ENCODE assay signal across 9 cellular contexts in genomic region chr1:205811660-205812059, GRCh38. TPM values are rescaled to one million over a fixed set of nuclear protein-coding genes. Genes with fewer than 3 reads are reported as not detected.
A peak's percentile ranks its signal among the peaks of the same experiment; 100 is the strongest.
DNase-seq lines count a peak whose midpoint lies in the region; ATAC-seq, FAIRE-seq and TF ChIP-seq lines count a peak whose summit lies in the region.
"Had no signal": no experiment of that assay in that cellular context is flagged by ENCODE, and none has a peak within 500 bp of the region (broad histone marks: within the 10 kb centered on the region; RNA-seq: fewer than 3 reads in every experiment).

No MANE protein-coding gene starts in this region.

- intact Hi-C loops in activated CD4-positive, alpha-beta T cell treated with anti-CD3 and anti-CD28 coated beads for 36 hours (cut with DNase I, micrococcal nuclease): loop anchor here (2.0 to 5.0 kb wide), 3 partner anchors 37 to 524 kb away; partner anchors contain the start of gene RAB29 (in 1 of the 2)
- intact Hi-C loops in ascending aorta (cut with DNase I) (loop anchor here (2.0 to 5.0 kb wide), 5 partner anchors 39 to 296 kb away; partner anchors contain the start of gene PM20D1), testis (cut with DNase I; ENCODE audit: low total_unique reads) (no loop called here)

- TF ChIP-seq CTCF in ascending aorta (IDR thresholded peaks at IDR 0.05) (no peak), testis (IDR thresholded peaks at IDR 0.05) (no peak)

- H3K27ac Mint-ChIP-seq in activated CD4-positive, alpha-beta T cell treated with anti-CD3 and anti-CD28 coated beads for 36 hours: peak overlapping the region; percentile 84

- H3K4me1 ChIP-seq in ascending aorta (peaks cover 5 to 37% of the 10 kb centered on the region in 2 donors), testis (peaks cover 18% of the 10 kb centered on the region)

- H3K9me3 ChIP-seq in ascending aorta: no peaks in the 10 kb centered on the region
- H3K9me3 ChIP-seq in testis: no peaks in the 10 kb centered on the region

- H3K27ac ChIP-seq in ascending aorta (peak overlapping the region; percentile 94 to 96), testis (peak overlapping the region in 1 of 2 donors; percentile 88)

- CTCF ChIA-PET in activated CD4-positive, alpha-beta T cell treated with anti-CD3 and anti-CD28 coated beads for 36 hours (lab: Charles Lee): interaction anchor here (0.7 to 2.9 kb wide), 7 partner anchors 24 to 603 kb away, joined by 3 to 11 read pairs (median 4); no protein-coding TSS in a partner anchor

- H3K27me3 ChIP-seq in ascending aorta: no peaks in the 10 kb centered on the region
- no peaks in the 10 kb centered on the region for H3K27me3 ChIP-seq in testis

- peaks cover 58% of the 10 kb centered on the region for H3K4me1 Mint-ChIP-seq in activated CD4-positive, alpha-beta T cell treated with anti-CD3 and anti-CD28 coated beads for 36 hours

- no peaks in the 10 kb centered on the region for H3K27me3 Mint-ChIP-seq in activated CD4-positive, alpha-beta T cell treated with anti-CD3 and anti-CD28 coated beads for 36 hours

- TF ChIP-seq POLR2A in testis (IDR thresholded peaks at IDR 0.05) (no peak), H54 (IDR thresholded peaks at IDR 0.05; ENCODE audit: low read depth, low read length) (no peak)

- ATAC-seq in activated CD4-positive, alpha-beta T cell treated with anti-CD3 and anti-CD28 coated beads for 36 hours: no peak
- no peak for ATAC-seq in HG03571 (IDR thresholded peaks at IDR 0.05; ENCODE audit: unreplicated experiment)

- POLR2A ChIA-PET in activated CD4-positive, alpha-beta T cell treated with anti-CD3 and anti-CD28 coated beads for 36 hours (lab: Charles Lee): interaction anchor here (0.6 to 1.1 kb wide), 5 partner anchors 11 to 223 kb away, joined by 3 to 5 read pairs (median 3); no protein-coding TSS in a partner anchor

- 10 to 12% methylated on average over 5 of the region's 5 CpGs for WGBS in testis, 2 donors

- peak overlapping the region; percentile 81 for H3K4me3 Mint-ChIP-seq in activated CD4-positive, alpha-beta T cell treated with anti-CD3 and anti-CD28 coated beads for 36 hours

- no peak for FAIRE-seq in H54 (lab: Jason Lieb, UNC)
- FAIRE-seq: G401.6 had no signal

- H3K36me3 Mint-ChIP-seq in activated CD4-positive, alpha-beta T cell treated with anti-CD3 and anti-CD28 coated beads for 36 hours (ENCODE audit: low read depth): peaks cover 34% of the 10 kb centered on the region

- DNase-seq in activated CD4-positive, alpha-beta T cell treated with anti-CD3 and anti-CD28 coated beads for 36 hours: no peak
- DNase-seq in activated CD4-positive, alpha-beta T cell treated with anti-CD3 and anti-CD28 coated beads for 1 hour: no peak
- DNase-seq in ascending aorta (ENCODE audit: low spot score in 2 of 2) (no peak), iris pigment epithelial cell (ENCODE audit: low read depth) (peak; percentile 13), testis (peak; percentile 92), H54 (ENCODE audit: insufficient read length, low spot score) (no peak), NCI-H345 treated with DMSO at 0.1 percent for 48 hours (lab: John Stamatoyannopoulos, UW; ENCODE audit: unreplicated experiment) (no peak)

- H3K36me3 ChIP-seq in ascending aorta (peaks cover 0 to 6% of the 10 kb centered on the region in 2 donors), testis (ENCODE audit: low read depth, missing control alignments) (no peaks in the 10 kb centered on the region)

- no peaks in the 10 kb centered on the region for H3K9me3 Mint-ChIP-seq in activated CD4-positive, alpha-beta T cell treated with anti-CD3 and anti-CD28 coated beads for 36 hours (ENCODE audit: low read depth)

- H3K4me3 ChIP-seq in ascending aorta (peak overlapping the region; percentile 94), testis (peak overlapping the region; percentile 68 to 83)

RNA-seq across cellular contexts. Expression of gene SLC41A1, which starts 1.3 kb away (rescaled TPM):
- total RNA-seq in activated CD4-positive, alpha-beta T cell treated with anti-CD3 and anti-CD28 coated beads for 36 hours: 10 to 100 TPM; 34.4 to 41.5 TPM
- total RNA-seq in ascending aorta (28.8 TPM), testis (100 to 1,000 TPM; 122 to 137 TPM)
- polyA plus RNA-seq in testis (ENCODE audit: insufficient read depth, low read depth, low replicate concordance): 94.7 TPM

RNA-seq across cellular contexts. Expression of gene RAB29, which starts 36.4 kb away (rescaled TPM):
- total RNA-seq in activated CD4-positive, alpha-beta T cell treated with anti-CD3 and anti-CD28 coated beads for 36 hours: 10 to 100 TPM; 29.3 to 29.4 TPM
- total RNA-seq in ascending aorta: 18.0 TPM
- total RNA-seq in testis: 10 to 100 TPM in 1 of 2 donors, 1 to 10 TPM in 1; 7.4 to 10.8 TPM
- 8.3 TPM for polyA plus RNA-seq in testis (ENCODE audit: insufficient read depth, low read depth, low replicate concordance)

RNA-seq across cellular contexts. Expression of gene PM20D1, which starts 38.3 kb away (rescaled TPM):
- under 1 TPM; 0.34 to 0.58 TPM for total RNA-seq in activated CD4-positive, alpha-beta T cell treated with anti-CD3 and anti-CD28 coated beads for 36 hours
- total RNA-seq in ascending aorta (not detected), testis (under 1 TPM; 0.71 to 0.81 TPM)
- 1.7 TPM for polyA plus RNA-seq in testis (ENCODE audit: insufficient read depth, low read depth, low replicate concordance)

Comparison
In these comparisons a context has a peak if more than half of its experiments do, and no peak if none do; other contexts are left out.
1. DNase-seq: peak in iris pigment epithelial cell (single experiment) and testis (single experiment); none in activated CD4-positive, alpha-beta T cell treated with anti-CD3 and anti-CD28 coated beads for 36 hours (single experiment), activated CD4-positive, alpha-beta T cell treated with anti-CD3 and anti-CD28 coated beads for 1 hour (single experiment), ascending aorta (0 of 2), H54 (single experiment) and NCI-H345 treated with DMSO at 0.1 percent for 48 hours (single experiment).